10 cellular contexts compared by ENCODE assay signal in the genomic region with DNA sequence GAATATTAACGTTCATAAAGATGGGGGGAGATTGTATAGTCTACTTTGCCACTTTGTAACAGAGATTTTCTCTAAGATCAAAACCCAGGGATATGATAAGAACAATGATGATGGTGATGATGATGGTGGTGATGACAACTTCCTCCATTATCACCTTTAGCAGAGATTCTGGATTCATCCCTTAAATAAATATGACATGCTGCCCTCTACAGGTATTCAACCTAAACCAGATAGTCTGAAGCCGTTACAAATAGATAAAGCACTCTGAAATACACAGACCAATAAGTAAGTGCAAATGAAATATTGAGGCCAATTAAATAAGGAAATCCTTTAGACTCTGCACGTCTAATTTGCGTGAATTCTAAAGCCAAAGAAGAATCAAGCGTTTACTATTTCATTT.
DNase-seq lines count a peak whose midpoint lies in the region; ATAC-seq, FAIRE-seq and TF ChIP-seq lines count a peak whose summit lies in the region.
"Had no signal": no experiment of that assay in that cellular context is flagged by ENCODE, and none has a peak within 500 bp of the region (broad histone marks: within the 10 kb centered on the region; RNA-seq: fewer than 3 reads in every experiment).

No MANE protein-coding gene starts in this region.

- no peaks in the 10 kb centered on the region for H3K27me3 ChIP-seq in right lobe of liver
- H3K27me3 ChIP-seq: colonic mucosa had no signal

- no peaks in the 10 kb centered on the region for H3K27me3 Mint-ChIP-seq in activated CD4-positive, alpha-beta T cell treated with anti-CD3 and anti-CD28 coated beads, Interleukin-2, amount 10 ng/mL, durations not matched to agents 24 days and 14 days
- H3K27me3 Mint-ChIP-seq in activated T-cell treated with anti-CD3 and anti-CD28 coated beads, Interleukin-2, amount 50 U/mL, for 24 hours = peaks cover 24% of the 10 kb centered on the region

- H3K9me3 Mint-ChIP-seq in activated CD4-positive, alpha-beta T cell treated with anti-CD3 and anti-CD28 coated beads, Interleukin-2, amount 10 ng/mL, durations not matched to agents 24 days and 14 days = no peaks in the 10 kb centered on the region
- no peaks in the 10 kb centered on the region for H3K9me3 Mint-ChIP-seq in activated T-cell treated with anti-CD3 and anti-CD28 coated beads, Interleukin-2, amount 50 U/mL, for 24 hours

- H3K4me3 ChIP-seq in right lobe of liver = no peak overlapping the region
- H3K4me3 ChIP-seq: colonic mucosa had no signal

- no peaks in the 10 kb centered on the region for H3K36me3 Mint-ChIP-seq in activated CD4-positive, alpha-beta T cell treated with anti-CD3 and anti-CD28 coated beads, Interleukin-2, amount 10 ng/mL, durations not matched to agents 24 days and 14 days (ENCODE audit: low read depth)
- no peaks in the 10 kb centered on the region for H3K36me3 Mint-ChIP-seq in activated T-cell treated with anti-CD3 and anti-CD28 coated beads, Interleukin-2, amount 50 U/mL, for 24 hours (ENCODE audit: low read depth)

- H3K4me1 Mint-ChIP-seq in activated CD4-positive, alpha-beta T cell treated with anti-CD3 and anti-CD28 coated beads, Interleukin-2, amount 10 ng/mL, durations not matched to agents 24 days and 14 days = no peaks in the 10 kb centered on the region
- no peaks in the 10 kb centered on the region for H3K4me1 Mint-ChIP-seq in activated T-cell treated with anti-CD3 and anti-CD28 coated beads, Interleukin-2, amount 50 U/mL, for 24 hours (ENCODE audit: low read depth)

- no peak for TF ChIP-seq POLR2A in right lobe of liver (IDR thresholded peaks at IDR 0.05)

- 0 out of 3 replicates have a peak, but pooled peaks have one; percentile 17 for ATAC-seq in SK-N-SH treated with all-trans-retinoic acid at 6 μM for 48 hours
- ATAC-seq in right lobe of liver = peak in 3 of 4 donors; percentile 48 to 67 (median 48)

- intact Hi-C loops in right lobe of liver (cut with DNase I) = loop anchor here in 1 of 2 donors (5.0 kb wide), 1 partner anchor 232 kb away; no protein-coding TSS in a partner anchor
- intact Hi-C loops in activated CD4-positive, alpha-beta T cell treated with anti-CD3 and anti-CD28 coated beads, Interleukin-2, amount 10 ng/mL, durations not matched to agents 24 days and 14 days (cut with micrococcal nuclease) = no loop called here

- no peaks in the 10 kb centered on the region for H3K9me3 ChIP-seq in right lobe of liver
- H3K9me3 ChIP-seq: colonic mucosa had no signal

- 33% methylated on average over 5 of the region's 5 CpGs for WGBS in right lobe of liver (ENCODE audit: insufficient coverage, low coverage, low lambda C conversion rate, missing lambda C conversion rate)

- no peak overlapping the region for H3K4me3 Mint-ChIP-seq in activated CD4-positive, alpha-beta T cell treated with anti-CD3 and anti-CD28 coated beads, Interleukin-2, amount 10 ng/mL, durations not matched to agents 24 days and 14 days
- H3K4me3 Mint-ChIP-seq in activated T-cell treated with anti-CD3 and anti-CD28 coated beads, Interleukin-2, amount 50 U/mL, for 24 hours = no peak overlapping the region

- peak in 3 of 4 donors; percentile 34 to 44 (median 37) for TF ChIP-seq CTCF in right lobe of liver (IDR thresholded peaks at IDR 0.05)

- H3K27ac ChIP-seq in right lobe of liver = no peak overlapping the region
- H3K27ac ChIP-seq: colonic mucosa had no signal

- FAIRE-seq in HTR-8/SVneo (lab: Jason Lieb, UNC) = no peak

- H3K27ac Mint-ChIP-seq in activated CD4-positive, alpha-beta T cell treated with anti-CD3 and anti-CD28 coated beads, Interleukin-2, amount 10 ng/mL, durations not matched to agents 24 days and 14 days = no peak overlapping the region
- H3K27ac Mint-ChIP-seq in activated T-cell treated with anti-CD3 and anti-CD28 coated beads, Interleukin-2, amount 50 U/mL, for 24 hours = no peak overlapping the region

- DNase-seq in DMS 273 (lab: John Stamatoyannopoulos, UW; ENCODE audit: unreplicated experiment) (peak; percentile 49), HTR-8/SVneo (ENCODE audit: insufficient read length, low spot score) (peak; percentile 6), right lobe of liver (no peak), T-helper 9 cell (no peak), COLO829 (ENCODE audit: low spot score) (no peak)
- no peak for DNase-seq in activated CD4-positive, alpha-beta T cell treated with anti-CD3 and anti-CD28 coated beads, Interleukin-2, amount 10 ng/mL, durations not matched to agents 24 days and 14 days
- DNase-seq in activated T-cell treated with anti-CD3 and anti-CD28 coated beads, Interleukin-2, amount 50 U/mL, for 24 hours = no peak
- DNase-seq: activated CD8-positive, alpha-beta memory T cell treated with anti-CD3 and anti-CD28 coated beads for 24 hours; colonic mucosa had no signal

- H3K36me3 ChIP-seq in right lobe of liver = no peaks in the 10 kb centered on the region
- H3K36me3 ChIP-seq: colonic mucosa had no signal

- H3K4me1 ChIP-seq in right lobe of liver = no peaks in the 10 kb centered on the region
- H3K4me1 ChIP-seq: colonic mucosa had no signal

TF ChIP-seq in SK-N-SH treated with all-trans-retinoic acid at 6 μM for 48 hours, 23 proteins besides CTCF, POLR2A, EP300 and RAD21:
- TF ChIP-seq, protein P1, sequence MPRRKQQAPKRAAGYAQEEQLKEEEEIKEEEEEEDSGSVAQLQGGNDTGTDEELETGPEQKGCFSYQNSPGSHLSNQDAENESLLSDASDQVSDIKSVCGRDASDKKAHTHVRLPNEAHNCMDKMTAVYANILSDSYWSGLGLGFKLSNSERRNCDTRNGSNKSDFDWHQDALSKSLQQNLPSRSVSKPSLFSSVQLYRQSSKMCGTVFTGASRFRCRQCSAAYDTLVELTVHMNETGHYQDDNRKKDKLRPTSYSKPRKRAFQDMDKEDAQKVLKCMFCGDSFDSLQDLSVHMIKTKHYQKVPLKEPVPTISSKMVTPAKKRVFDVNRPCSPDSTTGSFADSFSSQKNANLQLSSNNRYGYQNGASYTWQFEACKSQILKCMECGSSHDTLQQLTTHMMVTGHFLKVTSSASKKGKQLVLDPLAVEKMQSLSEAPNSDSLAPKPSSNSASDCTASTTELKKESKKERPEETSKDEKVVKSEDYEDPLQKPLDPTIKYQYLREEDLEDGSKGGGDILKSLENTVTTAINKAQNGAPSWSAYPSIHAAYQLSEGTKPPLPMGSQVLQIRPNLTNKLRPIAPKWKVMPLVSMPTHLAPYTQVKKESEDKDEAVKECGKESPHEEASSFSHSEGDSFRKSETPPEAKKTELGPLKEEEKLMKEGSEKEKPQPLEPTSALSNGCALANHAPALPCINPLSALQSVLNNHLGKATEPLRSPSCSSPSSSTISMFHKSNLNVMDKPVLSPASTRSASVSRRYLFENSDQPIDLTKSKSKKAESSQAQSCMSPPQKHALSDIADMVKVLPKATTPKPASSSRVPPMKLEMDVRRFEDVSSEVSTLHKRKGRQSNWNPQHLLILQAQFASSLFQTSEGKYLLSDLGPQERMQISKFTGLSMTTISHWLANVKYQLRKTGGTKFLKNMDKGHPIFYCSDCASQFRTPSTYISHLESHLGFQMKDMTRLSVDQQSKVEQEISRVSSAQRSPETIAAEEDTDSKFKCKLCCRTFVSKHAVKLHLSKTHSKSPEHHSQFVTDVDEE (CRISPR knock-in tag; IDR thresholded peaks at IDR 0.05) = no peak
- TF ChIP-seq, protein P2, sequence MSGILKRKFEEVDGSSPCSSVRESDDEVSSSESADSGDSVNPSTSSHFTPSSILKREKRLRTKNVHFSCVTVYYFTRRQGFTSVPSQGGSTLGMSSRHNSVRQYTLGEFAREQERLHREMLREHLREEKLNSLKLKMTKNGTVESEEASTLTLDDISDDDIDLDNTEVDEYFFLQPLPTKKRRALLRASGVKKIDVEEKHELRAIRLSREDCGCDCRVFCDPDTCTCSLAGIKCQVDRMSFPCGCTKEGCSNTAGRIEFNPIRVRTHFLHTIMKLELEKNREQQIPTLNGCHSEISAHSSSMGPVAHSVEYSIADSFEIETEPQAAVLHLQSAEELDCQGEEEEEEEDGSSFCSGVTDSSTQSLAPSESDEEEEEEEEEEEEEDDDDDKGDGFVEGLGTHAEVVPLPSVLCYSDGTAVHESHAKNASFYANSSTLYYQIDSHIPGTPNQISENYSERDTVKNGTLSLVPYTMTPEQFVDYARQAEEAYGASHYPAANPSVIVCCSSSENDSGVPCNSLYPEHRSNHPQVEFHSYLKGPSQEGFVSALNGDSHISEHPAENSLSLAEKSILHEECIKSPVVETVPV (CRISPR knock-in tag; IDR thresholded peaks at IDR 0.05) = no peak
- TF ChIP-seq ZFP3 (CRISPR knock-in tag; IDR thresholded peaks at IDR 0.05) (no peak), ESRRG (CRISPR knock-in tag; IDR thresholded peaks at IDR 0.05) (no peak), ZNF8 (CRISPR knock-in tag; IDR thresholded peaks at IDR 0.05) (no peak), BACH2 (CRISPR knock-in tag; IDR thresholded peaks at IDR 0.05; ENCODE audit: borderline replicate concordance) (no peak), ZFP30 (CRISPR knock-in tag; IDR thresholded peaks at IDR 0.05) (no peak), CSDC2 (CRISPR knock-in tag; IDR thresholded peaks at IDR 0.05) (no peak)

Comparison
In these comparisons a context has a peak if more than half of its experiments do, and no peak if none do; other contexts are left out.
1. DNase-seq: peak in DMS 273 (single experiment) and HTR-8/SVneo (single experiment); none in right lobe of liver (0 of 3), T-helper 9 cell (single experiment), activated CD4-positive, alpha-beta T cell treated with anti-CD3 and anti-CD28 coated beads, Interleukin-2, amount 10 ng/mL, durations not matched to agents 24 days and 14 days (single experiment), COLO829 (single experiment) and activated T-cell treated with anti-CD3 and anti-CD28 coated beads, Interleukin-2, amount 50 U/mL, for 24 hours (single experiment).